Comparison of ENCODE assay signal across 19 cellular contexts in the genomic region with DNA sequence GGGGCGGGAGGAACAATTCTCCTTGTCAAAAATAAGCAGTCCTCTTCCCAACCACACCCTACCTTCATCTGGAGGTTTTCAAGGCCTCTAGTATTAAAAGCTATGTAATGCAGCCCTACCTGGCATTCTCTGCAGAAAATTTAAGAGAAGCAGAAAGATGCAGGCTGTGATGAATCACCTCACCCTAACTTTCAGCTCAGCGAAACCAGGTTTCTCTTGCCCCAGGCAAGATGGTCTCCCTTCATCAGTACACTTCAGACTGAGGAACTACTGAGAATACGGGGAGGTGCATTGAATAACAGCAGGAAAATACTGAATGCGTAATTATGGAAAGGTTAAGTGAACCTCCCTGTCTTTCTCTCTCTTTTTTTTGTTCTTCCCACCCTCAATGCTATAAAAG.
A peak's percentile ranks its signal among the peaks of the same experiment; 100 is the strongest.
DNase-seq lines count a peak whose midpoint lies in the region; FAIRE-seq and TF ChIP-seq lines count a peak whose summit lies in the region.
"Had no signal": no experiment of that assay in that cellular context is flagged by ENCODE, and none has a peak within 500 bp of the region (broad histone marks: within the 10 kb centered on the region; RNA-seq: fewer than 3 reads in every experiment).

No MANE protein-coding gene starts in this region.

- no peak overlapping the region for H4K8ac ChIP-seq in mesendoderm (ENCODE audit: low read depth, low read length)

- peak; percentile 37 for DNase-seq in M059J (ENCODE audit: low read depth)
- peak; percentile 25 for DNase-seq in bronchial epithelial cell (ENCODE audit: low read depth)
- DNase-seq in epithelial cell of prostate (ENCODE audit: low read depth, low spot score): no peak
- peak; percentile 35 for DNase-seq in mesendoderm
- DNase-seq in NCI-H128 (lab: John Stamatoyannopoulos, UW; ENCODE audit: unreplicated experiment): no peak
- DNase-seq in SJCRH30: no peak
- DNase-seq in DMS53 (lab: John Stamatoyannopoulos, UW): no peak
- DNase-seq: ACHN; BE2C; C1 segment of cervical spinal cord; Caco-2; CD4-positive, CD25-positive, alpha-beta regulatory T cell; DMS79; GF-D8; H7; HFFc6 had no signal

- H2AK5ac ChIP-seq in mesendoderm (ENCODE audit: low read length): no peak overlapping the region

- H3K4me2 ChIP-seq in mesendoderm (ENCODE audit: low read length): no peak overlapping the region
- H3K4me2 ChIP-seq: GM23338 had no signal

- H2BK120ac ChIP-seq in mesendoderm (ENCODE audit: low read depth, low read length): peak overlapping the region; percentile 6

- no peaks in the 10 kb centered on the region for H3K36me3 ChIP-seq in bronchial epithelial cell (ENCODE audit: control insufficient read depth, insufficient read depth, low read length)
- no peaks in the 10 kb centered on the region for H3K36me3 ChIP-seq in mesendoderm (ENCODE audit: control insufficient read depth, insufficient read depth, low read length)
- no peaks in the 10 kb centered on the region for H3K36me3 ChIP-seq in SJCRH30
- H3K36me3 ChIP-seq: BE2C had no signal

- H3K4ac ChIP-seq in mesendoderm (ENCODE audit: low read depth, low read length): peak overlapping the region; percentile 37

- WGBS in mesendoderm (ENCODE audit: extremely low coverage, insufficient coverage, low lambda C conversion rate): no CpG with 5 or more reads among the region's 4 CpGs

- H3K4me3 ChIP-seq in bronchial epithelial cell (ENCODE audit: low read depth, low read length) (no peak overlapping the region), mesendoderm (ENCODE audit: low read length) (no peak overlapping the region), SJCRH30 (no peak overlapping the region)
- H3K4me3 ChIP-seq: GM23338 had no signal

- H2BK5ac ChIP-seq in mesendoderm (ENCODE audit: low read length): no peak overlapping the region

- H3K4me1 ChIP-seq in mesendoderm (ENCODE audit: control insufficient read depth, low read depth, low read length) (peaks cover 6% of the 10 kb centered on the region), SJCRH30 (no peaks in the 10 kb centered on the region)
- H3K4me1 ChIP-seq: Caco-2 had no signal

- no peak overlapping the region for H4K5ac ChIP-seq in mesendoderm (ENCODE audit: low read length)

- FAIRE-seq in bronchial epithelial cell (lab: Jason Lieb, UNC): no peak
- FAIRE-seq: A204.1, D721Med had no signal

- H3K79me2 ChIP-seq in mesendoderm (ENCODE audit: control insufficient read depth, insufficient read depth, low read length): no peaks in the 10 kb centered on the region

- no peak overlapping the region for H3K23ac ChIP-seq in mesendoderm (ENCODE audit: low read length)

- no peak overlapping the region for H3K56ac ChIP-seq in mesendoderm (ENCODE audit: low read length)

- no peak for TF ChIP-seq CTCF in bronchial epithelial cell (IDR thresholded peaks at IDR 0.05; ENCODE audit: insufficient read depth, low read length, severe bottlenecking)

- no peak overlapping the region for H3K18ac ChIP-seq in mesendoderm (ENCODE audit: low read length)

- no peak overlapping the region for H3K9ac ChIP-seq in mesendoderm (ENCODE audit: low read length)

- no peaks in the 10 kb centered on the region for H3K9me3 ChIP-seq in SJCRH30 (replicated peaks)
- H3K9me3 ChIP-seq: BE2C, Caco-2 had no signal

- H2BK15ac ChIP-seq in mesendoderm (replicated peaks; ENCODE audit: low read depth): no peak overlapping the region

- H3K27me3 ChIP-seq in bronchial epithelial cell (ENCODE audit: control insufficient read depth, insufficient read depth, low read length) (no peaks in the 10 kb centered on the region), mesendoderm (ENCODE audit: insufficient read depth, low read length, poor library complexity) (no peaks in the 10 kb centered on the region), SJCRH30 (no peaks in the 10 kb centered on the region)
- H3K27me3 ChIP-seq: BE2C had no signal

- no peaks in the 10 kb centered on the region for H3K79me1 ChIP-seq in mesendoderm (ENCODE audit: low read length)

- H3K27ac ChIP-seq in epithelial cell of prostate (peak overlapping the region; percentile 58), mesendoderm (ENCODE audit: low read depth, low read length) (no peak overlapping the region), SJCRH30 (no peak overlapping the region)

Comparison
In these comparisons a context has a peak if more than half of its experiments do, and no peak if none do; other contexts are left out.
1. DNase-seq: peak in M059J (single experiment), bronchial epithelial cell (single experiment) and mesendoderm (single experiment); none in epithelial cell of prostate (single experiment), NCI-H128 (single experiment), SJCRH30 (0 of 2) and DMS53 (single experiment).